17 cellular contexts compared by ENCODE assay signal in genomic region chr9:133763272-133764183, GRCh38. TPM values are rescaled to one million over a fixed set of nuclear protein-coding genes. Genes with fewer than 3 reads are reported as not detected.
DNase-seq lines count a peak whose midpoint lies in the region; ATAC-seq, FAIRE-seq and TF ChIP-seq lines count a peak whose summit lies in the region.
"Had no signal": no experiment of that assay in that cellular context is flagged by ENCODE, and none has a peak within 500 bp of the region (broad histone marks: within the 10 kb centered on the region; RNA-seq: fewer than 3 reads in every experiment).

No MANE protein-coding gene starts in this region.

- H3K79me2 ChIP-seq in GM23248 (ENCODE audit: insufficient read depth) (no peaks in the 10 kb centered on the region), smooth muscle cell (ENCODE audit: low read depth) (no peaks in the 10 kb centered on the region)

- H3K9me3 ChIP-seq in GM23248 (ENCODE audit: low read depth), result no peaks in the 10 kb centered on the region
- H3K9me3 ChIP-seq in kidney (ENCODE audit: control insufficient read depth in 1 of 2, low read length in 2 of 2), result peaks cover 0 to 12% of the 10 kb centered on the region in 2 donors
- peaks cover 3% of the 10 kb centered on the region for H3K9me3 ChIP-seq in smooth muscle cell (replicated peaks; ENCODE audit: low read depth)

- no peaks in the 10 kb centered on the region for H3K4me1 ChIP-seq in GM23248 (ENCODE audit: insufficient read depth)
- peaks cover 2 to 4% of the 10 kb centered on the region in 2 donors for H3K4me1 ChIP-seq in kidney (ENCODE audit: control insufficient read depth in 1 of 2, insufficient read depth in 1 of 2, low read depth in 1 of 2, low read length in 2 of 2)
- no peaks in the 10 kb centered on the region for H3K4me1 ChIP-seq in smooth muscle cell (ENCODE audit: low read depth)
- H3K4me1 ChIP-seq: breast epithelium had no signal

- no peak overlapping the region for H3K9ac ChIP-seq in GM23248
- H3K9ac ChIP-seq in kidney (ENCODE audit: low read length in 2 of 2), result no peak overlapping the region
- no peak overlapping the region for H3K9ac ChIP-seq in smooth muscle cell (ENCODE audit: low read depth)

- ATAC-seq in activated CD8-positive, alpha-beta memory T cell treated with anti-CD3 and anti-CD28 coated beads, Interleukin-2, amount 10 ng/mL, durations not matched to agents 7 days and 5 days, result no peak
- ATAC-seq in HG03565 (IDR thresholded peaks at IDR 0.05; ENCODE audit: unreplicated experiment) (no peak), HG03378 (IDR thresholded peaks at IDR 0.05; ENCODE audit: unreplicated experiment) (no peak)

- H3K36me3 ChIP-seq in GM23248 (ENCODE audit: low read depth) (peaks cover 19% of the 10 kb centered on the region), kidney (ENCODE audit: control insufficient read depth in 1 of 2, insufficient read depth in 2 of 2, low read length in 2 of 2) (peaks cover 14 to 24% of the 10 kb centered on the region in 2 donors), smooth muscle cell (ENCODE audit: low read depth) (peaks cover 28% of the 10 kb centered on the region)

- no peak overlapping the region for H3K4me2 ChIP-seq in GM23248 (ENCODE audit: unreplicated experiment)
- no peak overlapping the region for H3K4me2 ChIP-seq in smooth muscle cell
- H3K4me2 ChIP-seq: PC-9 had no signal

- 91 to 92% methylated on average over 25 to 26 of the region's 26 CpGs for WGBS in GM23248 (ENCODE audit: low coverage in 1 of 2, low lambda C conversion rate in 2 of 2, missing lambda C conversion rate in 2 of 2), 2 experiments
- 77% methylated on average over 26 of the region's 26 CpGs for WGBS in smooth muscle cell (ENCODE audit: low lambda C conversion rate)

- H3K36me3 Mint-ChIP-seq in activated CD8-positive, alpha-beta memory T cell treated with anti-CD3 and anti-CD28 coated beads, Interleukin-2, amount 10 ng/mL, durations not matched to agents 7 days and 5 days, result peaks cover 2% of the 10 kb centered on the region

- intact Hi-C loops in kidney (cut with DNase I), result no loop called here

- peaks cover 5% of the 10 kb centered on the region for H3K27me3 Mint-ChIP-seq in activated CD8-positive, alpha-beta memory T cell treated with anti-CD3 and anti-CD28 coated beads, Interleukin-2, amount 10 ng/mL, durations not matched to agents 7 days and 5 days
- H3K27me3 Mint-ChIP-seq: activated CD4-positive, alpha-beta T cell treated with anti-CD3 and anti-CD28 coated beads, Interleukin-2, amount 10 ng/mL, durations not matched to agents 7 days and 5 days had no signal

- H3K27me3 ChIP-seq in GM23248 (replicated peaks; ENCODE audit: insufficient read depth), result no peaks in the 10 kb centered on the region
- H3K27me3 ChIP-seq in smooth muscle cell (ENCODE audit: low read depth), result no peaks in the 10 kb centered on the region
- H3K27me3 ChIP-seq: breast epithelium had no signal

- no peaks in the 10 kb centered on the region for H3K4me1 Mint-ChIP-seq in activated CD8-positive, alpha-beta memory T cell treated with anti-CD3 and anti-CD28 coated beads, Interleukin-2, amount 10 ng/mL, durations not matched to agents 7 days and 5 days
- H3K4me1 Mint-ChIP-seq: activated CD4-positive, alpha-beta T cell treated with anti-CD3 and anti-CD28 coated beads, Interleukin-2, amount 10 ng/mL, durations not matched to agents 7 days and 5 days; CD8-positive, alpha-beta memory T cell had no signal

- H3K27ac ChIP-seq in GM23248 (no peak overlapping the region), kidney (ENCODE audit: low read depth in 2 of 2, low read length in 2 of 2) (no peak overlapping the region), smooth muscle cell (ENCODE audit: low read depth) (peak overlapping the region; percentile 53)
- H3K27ac ChIP-seq: breast epithelium, PC-9 had no signal

- H3K9me3 Mint-ChIP-seq in activated CD8-positive, alpha-beta memory T cell treated with anti-CD3 and anti-CD28 coated beads, Interleukin-2, amount 10 ng/mL, durations not matched to agents 7 days and 5 days (ENCODE audit: low read depth), result no peaks in the 10 kb centered on the region

- H3K4me3 Mint-ChIP-seq in activated CD8-positive, alpha-beta memory T cell treated with anti-CD3 and anti-CD28 coated beads, Interleukin-2, amount 10 ng/mL, durations not matched to agents 7 days and 5 days, result no peak overlapping the region
- H3K4me3 Mint-ChIP-seq: activated CD4-positive, alpha-beta T cell treated with anti-CD3 and anti-CD28 coated beads, Interleukin-2, amount 10 ng/mL, durations not matched to agents 7 days and 5 days; CD8-positive, alpha-beta memory T cell; T-helper 1 cell treated with Interleukin-12 subunit alpha and Interleukin-12 subunit beta and Interleukin-4 antibody, amounts not matched to agents 30 μg/mL and 1 μg/mL, for 36 hours had no signal

- in situ Hi-C loops in GM23248 (cut with MboI), result no loop called here

- H3F3A ChIP-seq in GM23248 (ENCODE audit: insufficient read depth), result peaks cover 7% of the 10 kb centered on the region; the same call in 1 of the 2 replicates
- no peaks in the 10 kb centered on the region for H3F3A ChIP-seq in smooth muscle cell (ENCODE audit: low read depth)

- H3K9me2 ChIP-seq in GM23248 (ENCODE audit: insufficient read depth), result no peaks in the 10 kb centered on the region

- no peak for TF ChIP-seq CTCF in kidney (IDR thresholded peaks at IDR 0.05; ENCODE audit: borderline replicate concordance, extremely low read depth, insufficient read depth)
- no peak for TF ChIP-seq CTCF in smooth muscle cell (IDR thresholded peaks at IDR 0.05; ENCODE audit: borderline replicate concordance, insufficient read depth, poor library complexity, severe bottlenecking)

- CTCF ChIA-PET in activated CD8-positive, alpha-beta memory T cell treated with anti-CD3 and anti-CD28 coated beads, Interleukin-2, amount 10 ng/mL, durations not matched to agents 7 days and 5 days (lab: Charles Lee), result no interaction called here

- no peak overlapping the region for H3K27ac Mint-ChIP-seq in activated CD8-positive, alpha-beta memory T cell treated with anti-CD3 and anti-CD28 coated beads, Interleukin-2, amount 10 ng/mL, durations not matched to agents 7 days and 5 days
- H3K27ac Mint-ChIP-seq: activated CD4-positive, alpha-beta T cell treated with anti-CD3 and anti-CD28 coated beads, Interleukin-2, amount 10 ng/mL, durations not matched to agents 7 days and 5 days; CD8-positive, alpha-beta memory T cell; T-helper 1 cell treated with Interleukin-12 subunit alpha and Interleukin-12 subunit beta and Interleukin-4 antibody, amounts not matched to agents 30 μg/mL and 1 μg/mL, for 36 hours had no signal

- no peak for FAIRE-seq in kidney (lab: Jason Lieb, UNC)
- FAIRE-seq: endometrium, islet of Langerhans had no signal

- H4K20me1 ChIP-seq in GM23248 (ENCODE audit: insufficient read depth), result no peaks in the 10 kb centered on the region
- no peaks in the 10 kb centered on the region for H4K20me1 ChIP-seq in smooth muscle cell (ENCODE audit: low read depth)

- DNase-seq in GM23248, result peak; percentile 50
- DNase-seq in activated CD8-positive, alpha-beta memory T cell treated with anti-CD3 and anti-CD28 coated beads, Interleukin-2, amount 10 ng/mL, durations not matched to agents 7 days and 5 days, result peak; percentile 36
- peak; percentile 35 for DNase-seq in kidney
- DNase-seq in smooth muscle cell (lab: John Stamatoyannopoulos, UW; ENCODE audit: unreplicated experiment), result no peak
- no peak for DNase-seq in GM03348 (ENCODE audit: low spot score)
- DNase-seq: activated CD4-positive, alpha-beta T cell treated with anti-CD3 and anti-CD28 coated beads, Interleukin-2, amount 10 ng/mL, durations not matched to agents 7 days and 5 days; CD8-positive, alpha-beta memory T cell; NCI-H1436 treated with DMSO at 0.1 percent for 48 hours; PC-9; stimulated activated CD4-positive, alpha-beta T cell treated with anti-CD3 and anti-CD28 coated beads, Interleukin-4, amount 100 ng/mL, for 4 hours; stimulated activated naive CD4-positive, alpha-beta T cell treated with Interleukin-2 at 50 U/mL for 16 hours had no signal

- no peak overlapping the region for H2AFZ ChIP-seq in GM23248
- H2AFZ ChIP-seq in smooth muscle cell (ENCODE audit: low read depth), result no peak overlapping the region
- H2AFZ ChIP-seq: PC-9 had no signal

- no peak overlapping the region for H3K4me3 ChIP-seq in GM23248
- no peak overlapping the region for H3K4me3 ChIP-seq in kidney (ENCODE audit: low read length in 2 of 2)
- H3K4me3 ChIP-seq in smooth muscle cell, result no peak overlapping the region
- H3K4me3 ChIP-seq: breast epithelium, PC-9 had no signal

RNA-seq across cellular contexts. Expression of gene SARDH, which starts 25.4 kb away (rescaled TPM):
- total RNA-seq in GM23248 (2014; rRNA removed; shearing (Covaris generic)), result 0.89 and 2.4 TPM in 2 replicates
- polyA plus RNA-seq in GM23248 (2016; fragmentation: Nextera tagmentation; extraction: Ambion mirVana) (0.16 and 0.30 TPM in 2 replicates), kidney (ENCODE audit: insufficient read depth, low read depth, low replicate concordance) (12.0 TPM), smooth muscle cell (10.1 and 11.8 TPM in 2 replicates)
- total RNA-seq in activated CD8-positive, alpha-beta memory T cell treated with anti-CD3 and anti-CD28 coated beads, Interleukin-2, amount 10 ng/mL, durations not matched to agents 7 days and 5 days, result under 1 TPM; 0.38 to 0.56 TPM
- total RNA-seq in kidney (4.6 TPM), smooth muscle cell (3.3 and 4.5 TPM in 2 replicates)

Comparison
In these comparisons a context has a peak if more than half of its experiments do, and no peak if none do; other contexts are left out.
1. DNase-seq: peak in GM23248 (single experiment), activated CD8-positive, alpha-beta memory T cell treated with anti-CD3 and anti-CD28 coated beads, Interleukin-2, amount 10 ng/mL, durations not matched to agents 7 days and 5 days (single experiment) and kidney (single experiment); none in smooth muscle cell (single experiment) and GM03348 (single experiment).